Comparison of ENCODE assay signal across 8 cellular contexts in the genomic region with DNA sequence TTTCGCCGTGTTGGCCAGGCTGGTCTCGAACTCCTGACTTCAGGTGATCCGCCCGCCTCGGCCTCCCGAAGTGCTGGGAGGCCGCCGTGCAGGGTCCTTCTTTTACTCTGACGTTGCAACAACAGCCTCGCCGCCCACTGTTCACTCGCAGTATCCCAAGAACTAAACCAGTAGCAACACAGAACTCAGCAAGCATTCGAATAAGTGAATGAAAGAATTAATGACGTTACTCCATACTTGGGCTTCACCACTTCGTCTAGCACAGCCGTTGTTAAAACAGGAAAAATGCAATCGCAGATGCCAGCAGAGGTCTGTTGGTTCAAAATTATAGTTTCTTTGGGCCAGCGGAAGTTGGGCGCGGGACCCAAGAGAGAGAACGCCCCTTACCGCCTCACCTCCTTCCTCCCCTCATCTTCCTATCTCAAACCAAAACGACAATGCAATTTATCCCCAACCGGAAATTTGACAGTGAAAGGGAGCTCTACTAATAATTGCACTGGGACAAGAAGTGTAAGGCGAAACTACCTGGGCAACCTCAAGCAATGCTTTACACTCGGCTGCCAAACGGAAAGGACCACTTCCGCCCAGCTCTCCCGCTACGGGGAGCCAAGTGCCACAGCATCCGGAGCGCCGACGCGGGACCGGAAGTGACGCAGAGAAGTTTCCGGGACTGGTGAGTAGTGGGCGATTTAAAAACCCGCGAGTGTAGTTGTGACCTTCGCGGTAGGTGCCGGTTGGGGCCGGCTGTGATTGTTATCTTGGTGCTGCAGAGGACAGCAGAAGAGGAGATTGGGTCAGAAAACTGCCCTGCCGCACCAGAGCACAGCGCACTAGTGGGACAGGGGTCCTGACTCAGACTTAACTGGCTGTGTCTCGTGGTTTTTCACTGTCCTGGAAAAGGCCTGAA. TPM values are rescaled to one million over a fixed set of nuclear protein-coding genes. Genes with fewer than 3 reads are reported as not detected.
DNase-seq lines count a peak whose midpoint lies in the region; ATAC-seq and TF ChIP-seq lines count a peak whose summit lies in the region.

A gene with protein sequence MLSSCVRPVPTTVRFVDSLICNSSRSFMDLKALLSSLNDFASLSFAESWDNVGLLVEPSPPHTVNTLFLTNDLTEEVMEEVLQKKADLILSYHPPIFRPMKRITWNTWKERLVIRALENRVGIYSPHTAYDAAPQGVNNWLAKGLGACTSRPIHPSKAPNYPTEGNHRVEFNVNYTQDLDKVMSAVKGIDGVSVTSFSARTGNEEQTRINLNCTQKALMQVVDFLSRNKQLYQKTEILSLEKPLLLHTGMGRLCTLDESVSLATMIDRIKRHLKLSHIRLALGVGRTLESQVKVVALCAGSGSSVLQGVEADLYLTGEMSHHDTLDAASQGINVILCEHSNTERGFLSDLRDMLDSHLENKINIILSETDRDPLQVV (plus strand): TSS at position 653 of the 907 bp plus-strand sequence. CDS start 2,573 bp downstream, outside the sequence.
TSS of gene PPIL3 (minus strand) at position 359 of the 907 bp plus-strand sequence. CDS start 1,462 bp downstream, outside the sequence.

- no peaks in the 10 kb centered on the region for H3K9me3 ChIP-seq in PC-9 (ENCODE audit: insufficient read depth, low read depth)
- H3K9me3 ChIP-seq in mucosa of rectum (ENCODE audit: control insufficient read depth in 2 of 2, low read length in 2 of 2), result no peaks in the 10 kb centered on the region

- no peaks in the 10 kb centered on the region for H4K20me1 ChIP-seq in PC-9 (ENCODE audit: insufficient read depth)

- TSS peak; percentile 41 for BruUV-seq in PC-9 (replicated peaks; lab: Mats Ljungman, UMichigan)

- CTCF ChIA-PET in PC-9 (lab: Charles Lee), result interaction anchor here (0.9 kb wide), 1 partner anchor 344 kb away, joined by 3 read pairs; no protein-coding TSS in a partner anchor

- H2AFZ ChIP-seq in PC-9, result peak within 1 kb of the TSS; percentile 98

- H3K9me2 ChIP-seq in PC-9 (ENCODE audit: insufficient read depth), result no peaks in the 10 kb centered on the region

- no peak for TF ChIP-seq CTCF in PC-9 (conservative IDR thresholded peaks at IDR 0.05)
- TF ChIP-seq CTCF in epithelial cell of proximal tubule (conservative IDR thresholded peaks at IDR 0.05; ENCODE audit: low read depth, low read length), result no peak

- DNase-seq in DMS114 treated with DMSO at 0.1 percent for 48 hours (lab: John Stamatoyannopoulos, UW; ENCODE audit: unreplicated experiment) (peak; percentile 94), PC-9 (peak; percentile 93 to 97), epithelial cell of proximal tubule (ENCODE audit: low read depth) (peak; percentile 89)
- DNase-seq in Jurkat, Clone E6-1 (ENCODE audit: low read depth, low spot score), result peak; percentile 98
- DNase-seq in activated T-cell treated with anti-CD3 and anti-CD28 coated beads, Interleukin-2, amount 50 U/mL, for 1 hour, result peak; percentile 94
- DNase-seq in stimulated activated CD8-positive, alpha-beta memory T cell treated with anti-CD3 and anti-CD28 coated beads, Interleukin-4, amount 100 ng/mL, for 48 hours, result peak; percentile 98

- H3K9ac ChIP-seq in mucosa of rectum (ENCODE audit: low read depth in 1 of 2, low read length in 2 of 2), result peak within 1 kb of the TSS; percentile 86 to 100

- peaks cover 14% of the 10 kb centered on the region for H3K4me1 ChIP-seq in PC-9 (replicated peaks; ENCODE audit: insufficient read depth)
- peaks cover 13% of the 10 kb centered on the region in 2 donors for H3K4me1 ChIP-seq in mucosa of rectum (ENCODE audit: control insufficient read depth in 2 of 2, insufficient read depth in 2 of 2, low read length in 2 of 2)

- peaks cover 36% of the 10 kb centered on the region for H3F3A ChIP-seq in PC-9 (ENCODE audit: insufficient read depth, low read depth)

- H3K27ac ChIP-seq in PC-9 (peak within 1 kb of the TSS; percentile 96), mucosa of rectum (ENCODE audit: low read depth in 2 of 2, low read length in 2 of 2) (peak within 1 kb of the TSS; percentile 92 to 99)

- peaks cover 10% of the 10 kb centered on the region for H3K36me3 ChIP-seq in PC-9 (ENCODE audit: low read depth)
- peaks cover 3 to 6% of the 10 kb centered on the region in 2 donors for H3K36me3 ChIP-seq in mucosa of rectum (ENCODE audit: control insufficient read depth in 2 of 2, insufficient read depth in 2 of 2, low read length in 2 of 2)

- POLR2A ChIA-PET in PC-9 (lab: Charles Lee; ENCODE audit: unreplicated experiment), result interaction anchor here (0.6 to 0.7 kb wide), 7 partner anchors 12 to 922 kb away, joined by 3 to 8 read pairs (median 3); partner anchors contain the start of gene NDUFB3

- H3K4me3 ChIP-seq in Jurkat, Clone E6-1 (ENCODE audit: low read length), result peak within 1 kb of the TSS; percentile 90
- peak within 1 kb of the TSS; percentile 85 for H3K4me3 ChIP-seq in PC-9
- peak within 1 kb of the TSS; percentile 79 for H3K4me3 ChIP-seq in epithelial cell of proximal tubule (ENCODE audit: low read depth, low read length)
- H3K4me3 ChIP-seq in mucosa of rectum (ENCODE audit: low read length in 2 of 2), result peak within 1 kb of the TSS; percentile 86 to 100

- peaks cover 60% of the 10 kb centered on the region for H3K79me2 ChIP-seq in PC-9 (ENCODE audit: low read depth)

- intact Hi-C loops in PC-9 (cut with micrococcal nuclease; ENCODE audit: unreplicated experiment), result loop anchor here (1.0 to 10.0 kb wide), 3 partner anchors 25 to 914 kb away; partner anchors contain the start of gene CLK1

- H3K4me2 ChIP-seq in PC-9, result peak within 1 kb of the TSS; percentile 95

- H3K27me3 ChIP-seq in PC-9 (ENCODE audit: insufficient read depth, low read depth), result no peaks in the 10 kb centered on the region
- no peaks in the 10 kb centered on the region for H3K27me3 ChIP-seq in mucosa of rectum (ENCODE audit: control insufficient read depth in 2 of 2, insufficient read depth in 2 of 2, low read length in 2 of 2)

- ATAC-seq in GM21619 (IDR thresholded peaks at IDR 0.05; ENCODE audit: unreplicated experiment), result peak; percentile 86

RNA-seq across cellular contexts. Expression of the first gene that starts in this region (rescaled TPM):
- 71.0 TPM for polyA plus RNA-seq in Jurkat, Clone E6-1 (2012; ENCODE audit: insufficient read depth, insufficient read length)
- total RNA-seq in PC-9 (2021) (27.3 and 45.6 TPM in 2 replicates), epithelial cell of proximal tubule (36.4 and 59.3 TPM in 2 replicates)

RNA-seq across cellular contexts. Expression of gene PPIL3, which starts in this region (rescaled TPM):
- 51.0 TPM for polyA plus RNA-seq in Jurkat, Clone E6-1 (2012; ENCODE audit: insufficient read depth, insufficient read length)
- total RNA-seq in PC-9 (2021), result 41.0 and 49.0 TPM in 2 replicates
- 28.6 and 36.6 TPM in 2 replicates for total RNA-seq in epithelial cell of proximal tubule

Comparison
In these comparisons a context has a peak if more than half of its experiments do, and no peak if none do; other contexts are left out.
1. Peak in every context shown above with its lines: DNase-seq, ATAC-seq, H3K4me3 ChIP-seq and H3K27ac ChIP-seq.